In the genomic region with DNA sequence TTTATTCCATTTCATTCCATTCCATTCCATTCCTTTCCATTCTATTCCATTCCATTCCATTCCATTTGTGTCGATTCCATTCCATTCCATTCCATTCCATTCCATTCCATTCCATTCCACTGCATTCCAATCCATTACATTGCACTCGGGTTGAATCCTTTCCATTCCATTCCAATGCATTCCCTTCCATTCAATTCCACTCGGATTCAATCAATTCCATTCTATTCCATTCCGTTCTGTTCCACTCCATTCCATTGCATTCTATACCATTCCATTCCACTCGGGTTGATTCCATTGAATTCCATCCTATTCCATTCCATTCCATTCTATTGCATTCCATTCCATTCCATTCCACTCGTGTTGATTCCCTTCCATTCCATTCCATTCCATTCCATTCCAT, we compare ENCODE assay signal across 1 cellular context.
TF ChIP-seq lines count a peak whose summit lies in the region.

No MANE protein-coding gene starts in this region.

TF ChIP-seq in GM12878, 131 proteins besides CTCF, POLR2A, EP300 and RAD21:
- TF ChIP-seq EED (IDR thresholded peaks at IDR 0.05; ENCODE audit: low read depth), result 0 out of 2 replicates have a peak, but pooled peaks have one; percentile 31
TF ChIP-seq in GM12878: peak in this region for 1; not testable (repeated sequence) for 130.
